ENCODE assay signal across 9 cellular contexts in genomic region chr3:14452676-14453367, GRCh38. TPM values are rescaled to one million over a fixed set of nuclear protein-coding genes. Genes with fewer than 3 reads are reported as not detected.
DNase-seq lines count a peak whose midpoint lies in the region.
"Had no signal": no experiment of that assay in that cellular context is flagged by ENCODE, and none has a peak within 500 bp of the region (broad histone marks: within the 10 kb centered on the region; RNA-seq: fewer than 3 reads in every experiment).

No MANE protein-coding gene starts in this region.

- WGBS in thymus, result 93% methylated on average over 25 of the region's 25 CpGs

- DNase-seq in ACHN (peak; percentile 90), NCI-H2029 (lab: John Stamatoyannopoulos, UW) (peak; percentile 97), lung microvascular endothelial cell (ENCODE audit: low read depth in 2 of 2) (peak; percentile 97 to 99), activated gamma-delta T cell (lab: John Stamatoyannopoulos, UW) (no peak), NCI-H82 (lab: John Stamatoyannopoulos, UW) (no peak), NCI-H510A treated with DMSO at 0.1 percent for 48 hours (lab: John Stamatoyannopoulos, UW) (no peak)
- DNase-seq: activated B cell treated with CpG ODN at 0.5 μM for 24 hours had no signal

- no peak overlapping the region for H3K4me3 ChIP-seq in thymus (ENCODE audit: low read length)

- no peaks in the 10 kb centered on the region for H3K9me3 ChIP-seq in thymus (ENCODE audit: control insufficient read depth)

- H3K36me3 ChIP-seq in thymus (ENCODE audit: control insufficient read depth, insufficient read depth), result peaks cover 55% of the 10 kb centered on the region

- H3K27me3 ChIP-seq in thymus (ENCODE audit: control insufficient read depth, insufficient read depth), result no peaks in the 10 kb centered on the region

- H3K27ac ChIP-seq in cingulate gyrus (ENCODE audit: low read depth, low read length) (peak overlapping the region; percentile 69), thymus (ENCODE audit: low read depth) (peak overlapping the region; percentile 36)

- no peaks in the 10 kb centered on the region for H3K4me1 ChIP-seq in thymus (ENCODE audit: control insufficient read depth, insufficient read depth, low read length)

- in situ Hi-C loops in ACHN (cut with HindIII; ENCODE audit: low pct_ligation_motif_present, low pct_unique_long_range_greater_than_20kb, low sequenced_read_pairs), result no loop called here

RNA-seq across cellular contexts. Expression of gene SLC6A6, which starts 50.4 kb away (rescaled TPM):
- 8.5 and 13.5 TPM in 2 replicates for total RNA-seq in lung microvascular endothelial cell
- polyA plus RNA-seq in thymus, result 5.2 TPM

Comparison
In these comparisons a context has a peak if more than half of its experiments do, and no peak if none do; other contexts are left out.
1. DNase-seq: peak in ACHN (single experiment), NCI-H2029 (single experiment) and lung microvascular endothelial cell (2 of 2); none in activated gamma-delta T cell (single experiment), NCI-H82 (single experiment) and NCI-H510A treated with DMSO at 0.1 percent for 48 hours (single experiment).